ENCODE assay signal across 8 cellular contexts in genomic region chr6:56843476-56844349, GRCh38.
A peak's percentile ranks its signal among the peaks of the same experiment; 100 is the strongest.
DNase-seq lines count a peak whose midpoint lies in the region; ATAC-seq and TF ChIP-seq lines count a peak whose summit lies in the region.

No MANE protein-coding gene starts in this region.

- H3K4me1 Mint-ChIP-seq in activated CD4-positive, alpha-beta T cell treated with anti-CD3 and anti-CD28 coated beads, Interleukin-2, amount 10 ng/mL, durations not matched to agents 24 days and 14 days, result peaks cover 6% of the 10 kb centered on the region

- peak; percentile 90 for DNase-seq in Ammon's horn (ENCODE audit: low spot score)
- peak; percentile 49 to 69 for DNase-seq in NCI-H446 (lab: John Stamatoyannopoulos, UW)
- peak; percentile 88 for DNase-seq in activated CD4-positive, alpha-beta T cell treated with anti-CD3 and anti-CD28 coated beads, Interleukin-2, amount 10 ng/mL, durations not matched to agents 24 days and 14 days
- DNase-seq in ecto neural progenitor cell (ENCODE audit: low spot score), result peak; percentile 89
- peak; percentile 53 for DNase-seq in lung (ENCODE audit: low spot score)
- DNase-seq in stimulated activated CD4-positive, alpha-beta T cell treated with anti-CD3 and anti-CD28 coated beads, TNF-alpha, amount 100 ng/mL, for 48 hours (ENCODE audit: low read depth in 3 of 3), result peak; percentile 34 to 49 (median 36)

- H3K36me3 Mint-ChIP-seq in activated CD4-positive, alpha-beta T cell treated with anti-CD3 and anti-CD28 coated beads, Interleukin-2, amount 10 ng/mL, durations not matched to agents 24 days and 14 days (ENCODE audit: low read depth), result no peaks in the 10 kb centered on the region

- 1% methylated on average over 34 to 86 of the region's 87 CpGs for WGBS in lung, 2 donors

- peaks cover 47% of the 10 kb centered on the region for H3K27me3 Mint-ChIP-seq in activated CD4-positive, alpha-beta T cell treated with anti-CD3 and anti-CD28 coated beads, Interleukin-2, amount 10 ng/mL, durations not matched to agents 24 days and 14 days

- peak; percentile 89 for ATAC-seq in GM18907 (IDR thresholded peaks at IDR 0.05; ENCODE audit: unreplicated experiment)
- ATAC-seq in HG03103 (IDR thresholded peaks at IDR 0.05; ENCODE audit: low read depth, unreplicated experiment), result peak; percentile 75
- ATAC-seq in lung (ENCODE audit: insufficient read depth, low FRiP score), result peak; percentile 86

- H3K4me1 ChIP-seq in lung (ENCODE audit: control insufficient read depth in 2 of 2, insufficient read depth in 2 of 2, low read length in 2 of 2), result peaks cover 1 to 2% of the 10 kb centered on the region in 2 donors

- peak; percentile 13 for TF ChIP-seq CTCF in lung (IDR thresholded peaks at IDR 0.05; ENCODE audit: control extremely low read depth, extremely low read depth)

- H3K27me3 ChIP-seq in lung (ENCODE audit: control insufficient read depth, insufficient read depth), result no peaks in the 10 kb centered on the region

- no peaks in the 10 kb centered on the region for H3K36me3 ChIP-seq in lung (ENCODE audit: control insufficient read depth in 2 of 2, insufficient read depth in 2 of 2, low read length in 2 of 2)

- H3K9me3 ChIP-seq in lung (ENCODE audit: control insufficient read depth in 2 of 2, insufficient read depth in 1 of 2, low read length in 1 of 2), result no peaks in the 10 kb centered on the region

- H3K4me3 Mint-ChIP-seq in activated CD4-positive, alpha-beta T cell treated with anti-CD3 and anti-CD28 coated beads, Interleukin-2, amount 10 ng/mL, durations not matched to agents 24 days and 14 days, result peak overlapping the region; percentile 81

- peak overlapping the region; percentile 17 for H3K27ac Mint-ChIP-seq in activated CD4-positive, alpha-beta T cell treated with anti-CD3 and anti-CD28 coated beads, Interleukin-2, amount 10 ng/mL, durations not matched to agents 24 days and 14 days

- intact Hi-C loops in activated CD4-positive, alpha-beta T cell treated with anti-CD3 and anti-CD28 coated beads, Interleukin-2, amount 10 ng/mL, durations not matched to agents 24 days and 14 days (cut with micrococcal nuclease), result loop anchor here (2.0 to 5.0 kb wide), 2 partner anchors 126 to 473 kb away; partner anchors contain the start of gene PRIM2

- no peaks in the 10 kb centered on the region for H3K9me3 Mint-ChIP-seq in activated CD4-positive, alpha-beta T cell treated with anti-CD3 and anti-CD28 coated beads, Interleukin-2, amount 10 ng/mL, durations not matched to agents 24 days and 14 days

- peak overlapping the region; percentile 84 to 92 for H3K27ac ChIP-seq in lung (ENCODE audit: low read depth in 1 of 2, low read length in 1 of 2)

- H3K4me3 ChIP-seq in lung, result peak overlapping the region; percentile 61

Comparison
In these comparisons a context has a peak if more than half of its experiments do, and no peak if none do; other contexts are left out.
1. Peak in every context shown above with its lines: DNase-seq, ATAC-seq, H3K4me3 ChIP-seq and H3K27ac ChIP-seq.
2. DNase-seq: peak in every context shown above with its lines; median percentile 90 in Ammon's horn; 89 in ecto neural progenitor cell; 88 in activated CD4-positive, alpha-beta T cell treated with anti-CD3 and anti-CD28 coated beads, Interleukin-2, amount 10 ng/mL, durations not matched to agents 24 days and 14 days; 59 in NCI-H446; 53 in lung; 36 in stimulated activated CD4-positive, alpha-beta T cell treated with anti-CD3 and anti-CD28 coated beads, TNF-alpha, amount 100 ng/mL, for 48 hours.